24 cellular contexts compared by ENCODE assay signal in the genomic region with DNA sequence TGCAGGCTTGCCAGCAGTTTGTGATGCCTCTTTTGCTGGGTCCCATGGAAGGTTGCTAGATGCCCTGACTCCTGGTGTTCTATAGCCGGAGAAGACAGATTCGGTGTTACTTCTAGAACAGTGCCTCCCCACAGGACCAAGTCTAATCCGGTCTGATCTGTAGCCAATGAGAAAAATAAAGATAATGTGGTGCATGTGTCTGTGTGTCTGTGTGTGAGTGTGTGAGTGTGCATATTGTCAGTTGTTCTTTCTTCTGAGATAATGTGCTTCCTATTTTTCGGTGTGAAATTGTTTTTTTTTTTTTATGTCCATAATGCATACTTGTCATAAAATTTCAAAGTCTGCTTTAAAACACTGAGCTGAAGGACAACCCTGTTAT. TPM values are rescaled to one million over a fixed set of nuclear protein-coding genes. Genes with fewer than 3 reads are reported as not detected.
DNase-seq lines count a peak whose midpoint lies in the region; ATAC-seq, FAIRE-seq and TF ChIP-seq lines count a peak whose summit lies in the region.
"Had no signal": no experiment of that assay in that cellular context is flagged by ENCODE, and none has a peak within 500 bp of the region (broad histone marks: within the 10 kb centered on the region; RNA-seq: fewer than 3 reads in every experiment).

No MANE protein-coding gene starts in this region.

- CTCF ChIA-PET in activated CD8-positive, alpha-beta memory T cell treated with anti-CD3 and anti-CD28 coated beads, Interleukin-2, amount 10 ng/mL, durations not matched to agents 7 days and 5 days (lab: Charles Lee), result no interaction called here

- WGBS in stomach, 5 donors, result 25 to 52% (median 34%) methylated on average over 4 of the region's 4 CpGs
- 30 to 40% methylated on average over 4 of the region's 4 CpGs for WGBS in testis, 2 donors

- H3K9ac ChIP-seq in kidney (ENCODE audit: low read length in 2 of 2), result peak overlapping the region in 1 of 2 donors; percentile 2

- H3K36me3 Mint-ChIP-seq in activated CD8-positive, alpha-beta memory T cell treated with anti-CD3 and anti-CD28 coated beads, Interleukin-2, amount 10 ng/mL, durations not matched to agents 7 days and 5 days, result no peaks in the 10 kb centered on the region

- H3K36me3 ChIP-seq in kidney (ENCODE audit: control insufficient read depth in 1 of 2, insufficient read depth in 2 of 2, low read length in 2 of 2) (no peaks in the 10 kb centered on the region), stomach (no peaks in the 10 kb centered on the region), testis (ENCODE audit: low read depth, missing control alignments) (no peaks in the 10 kb centered on the region)
- H3K36me3 ChIP-seq: cardiac muscle cell, ovary, sigmoid colon had no signal

- TF ChIP-seq POLR2A in stomach (IDR thresholded peaks at IDR 0.05), result no peak
- TF ChIP-seq POLR2A in testis (IDR thresholded peaks at IDR 0.05), result no peak

- no peak for ATAC-seq in activated CD8-positive, alpha-beta memory T cell treated with anti-CD3 and anti-CD28 coated beads, Interleukin-2, amount 10 ng/mL, durations not matched to agents 7 days and 5 days
- ATAC-seq: activated CD4-positive, alpha-beta T cell treated with anti-CD3 and anti-CD28 coated beads for 36 hours; naive thymus-derived CD4-positive, alpha-beta T cell; stimulated activated naive CD8-positive, alpha-beta T cell treated with anti-CD3 and anti-CD28 coated beads, Interleukin-15, amount 100 ng/mL, for 72 hours had no signal

- H3K4me1 Mint-ChIP-seq in activated CD8-positive, alpha-beta memory T cell treated with anti-CD3 and anti-CD28 coated beads, Interleukin-2, amount 10 ng/mL, durations not matched to agents 7 days and 5 days, result peaks cover 13% of the 10 kb centered on the region

- no peak for DNase-seq in GM19239 (ENCODE audit: insufficient read length, low spot score)
- DNase-seq in kidney, result no peak
- no peak for DNase-seq in stomach
- DNase-seq in SHP77 (lab: John Stamatoyannopoulos, UW), result no peak
- no peak for DNase-seq in activated CD8-positive, alpha-beta memory T cell treated with anti-CD3 and anti-CD28 coated beads, Interleukin-2, amount 10 ng/mL, durations not matched to agents 7 days and 5 days
- DNase-seq in testis, result no peak
- DNase-seq in NOMO-1 treated with DMSO at 0.1 percent for 48 hours (lab: John Stamatoyannopoulos, UW; ENCODE audit: unreplicated experiment), result no peak
- DNase-seq: activated CD4-positive, alpha-beta T cell treated with anti-CD3 and anti-CD28 coated beads for 36 hours; activated naive CD4-positive, alpha-beta T cell treated with anti-CD3 and anti-CD28 coated beads, Interleukin-2, amount 50 U/mL, for 16 hours; amygdala; dermis blood vessel endothelial cell; Karpas-422; mesendoderm; naive thymus-derived CD4-positive, alpha-beta T cell; NCI-H1694; NCI-H2171 treated with DMSO at 0.1 percent for 48 hours; ovary; sigmoid colon; stimulated activated naive CD8-positive, alpha-beta T cell treated with anti-CD3 and anti-CD28 coated beads, Interleukin-15, amount 100 ng/mL, for 72 hours; trophoblast cell had no signal

- TF ChIP-seq EP300 in stomach (IDR thresholded peaks at IDR 0.05), result no peak

- H3K9me3 Mint-ChIP-seq in activated CD8-positive, alpha-beta memory T cell treated with anti-CD3 and anti-CD28 coated beads, Interleukin-2, amount 10 ng/mL, durations not matched to agents 7 days and 5 days (ENCODE audit: low read depth), result no peaks in the 10 kb centered on the region
- H3K9me3 Mint-ChIP-seq: stimulated activated naive CD8-positive, alpha-beta T cell treated with anti-CD3 and anti-CD28 coated beads, Interleukin-15, amount 100 ng/mL, for 72 hours had no signal

- no peak overlapping the region for H3K4me3 Mint-ChIP-seq in activated CD8-positive, alpha-beta memory T cell treated with anti-CD3 and anti-CD28 coated beads, Interleukin-2, amount 10 ng/mL, durations not matched to agents 7 days and 5 days
- H3K4me3 Mint-ChIP-seq: activated CD4-positive, alpha-beta T cell treated with anti-CD3 and anti-CD28 coated beads for 36 hours; CD14-positive monocyte; naive thymus-derived CD4-positive, alpha-beta T cell; stimulated activated naive CD8-positive, alpha-beta T cell treated with anti-CD3 and anti-CD28 coated beads, Interleukin-15, amount 100 ng/mL, for 72 hours had no signal

- H3K27me3 Mint-ChIP-seq in activated CD8-positive, alpha-beta memory T cell treated with anti-CD3 and anti-CD28 coated beads, Interleukin-2, amount 10 ng/mL, durations not matched to agents 7 days and 5 days, result no peaks in the 10 kb centered on the region
- H3K27me3 Mint-ChIP-seq: activated CD4-positive, alpha-beta T cell treated with anti-CD3 and anti-CD28 coated beads for 36 hours; naive thymus-derived CD4-positive, alpha-beta T cell; stimulated activated naive CD8-positive, alpha-beta T cell treated with anti-CD3 and anti-CD28 coated beads, Interleukin-15, amount 100 ng/mL, for 72 hours had no signal

- H3K27me3 ChIP-seq in stomach (no peaks in the 10 kb centered on the region), testis (no peaks in the 10 kb centered on the region)
- H3K27me3 ChIP-seq: cardiac muscle cell, ovary, sigmoid colon had no signal

- TF ChIP-seq CTCF in VCaP (conservative IDR thresholded peaks at IDR 0.05) (no peak), kidney (IDR thresholded peaks at IDR 0.05; ENCODE audit: borderline replicate concordance, extremely low read depth, insufficient read depth) (no peak), stomach (IDR thresholded peaks at IDR 0.05) (no peak), testis (IDR thresholded peaks at IDR 0.05) (no peak)

- peak overlapping the region; percentile 94 for H3K27ac ChIP-seq in VCaP
- H3K27ac ChIP-seq in kidney (ENCODE audit: low read depth in 2 of 2, low read length in 2 of 2), result peak overlapping the region; percentile 86
- H3K27ac ChIP-seq in stomach, result peak overlapping the region; percentile 54 to 75 (median 74)
- no peak overlapping the region for H3K27ac ChIP-seq in testis
- H3K27ac ChIP-seq: ovary, sigmoid colon had no signal

- H3K4me1 ChIP-seq in kidney (ENCODE audit: control insufficient read depth in 1 of 2, insufficient read depth in 1 of 2, low read depth in 1 of 2, low read length in 2 of 2) (peaks cover 21 to 36% of the 10 kb centered on the region in 2 donors), stomach (peaks cover 23 to 56% (median 37%) of the 10 kb centered on the region in 4 donors), testis (peaks cover 3% of the 10 kb centered on the region)

- H3K4me3 ChIP-seq in kidney (ENCODE audit: low read length in 2 of 2) (peak overlapping the region in 1 of 2 donors; percentile 0), stomach (no peak overlapping the region), testis (no peak overlapping the region)
- H3K4me3 ChIP-seq: cardiac muscle cell, ovary, sigmoid colon had no signal

- peak; percentile 18 for FAIRE-seq in GM19239 (lab: Jason Lieb, UNC)
- no peak for FAIRE-seq in kidney (lab: Jason Lieb, UNC)
- FAIRE-seq: TTC549 had no signal

- intact Hi-C loops in kidney (cut with DNase I), result no loop called here
- intact Hi-C loops in stomach (cut with DNase I; ENCODE audit: low total_unique reads), result no loop called here
- intact Hi-C loops in testis (cut with DNase I; ENCODE audit: low total_unique reads), result no loop called here

- no peak overlapping the region for H3K27ac Mint-ChIP-seq in activated CD8-positive, alpha-beta memory T cell treated with anti-CD3 and anti-CD28 coated beads, Interleukin-2, amount 10 ng/mL, durations not matched to agents 7 days and 5 days
- H3K27ac Mint-ChIP-seq: activated CD4-positive, alpha-beta T cell treated with anti-CD3 and anti-CD28 coated beads for 36 hours; stimulated activated naive CD8-positive, alpha-beta T cell treated with anti-CD3 and anti-CD28 coated beads, Interleukin-15, amount 100 ng/mL, for 72 hours had no signal

- no peaks in the 10 kb centered on the region for H3K9me3 ChIP-seq in kidney (ENCODE audit: control insufficient read depth in 1 of 2, low read length in 2 of 2)
- H3K9me3 ChIP-seq in stomach, result no peaks in the 10 kb centered on the region
- H3K9me3 ChIP-seq in testis, result no peaks in the 10 kb centered on the region
- H3K9me3 ChIP-seq: ovary, sigmoid colon had no signal

RNA-seq across cellular contexts. Expression of a gene that starts 29.7 kb away (rescaled TPM):
- 32.2 TPM for total RNA-seq in kidney
- 16.2 TPM for polyA plus RNA-seq in kidney (ENCODE audit: insufficient read depth, low read depth, low replicate concordance)
- total RNA-seq in stomach, result 100 to 1,000 TPM in 1 of 5 donors, 10 to 100 TPM in 4; 23.3 to 209 (median 29.0) TPM
- polyA plus RNA-seq in stomach, result 10 to 100 TPM in 2 of 3 donors, 1 to 10 TPM in 1; 5.4 to 13.9 (median 10.3) TPM
- 10 to 100 TPM; 14.0 to 21.3 TPM for total RNA-seq in activated CD8-positive, alpha-beta memory T cell treated with anti-CD3 and anti-CD28 coated beads, Interleukin-2, amount 10 ng/mL, durations not matched to agents 7 days and 5 days
- 10 to 100 TPM; 53.0 to 65.0 TPM for total RNA-seq in testis
- 38.4 TPM for polyA plus RNA-seq in testis (ENCODE audit: insufficient read depth, low read depth, low replicate concordance)

Comparison
In these comparisons a context has a peak if more than half of its experiments do, and no peak if none do; other contexts are left out.
1. H3K27ac ChIP-seq: peak in VCaP (single experiment), kidney (2 of 2) and stomach (5 of 5); none in testis (0 of 2).